In genomic region chr13:41699759-41700158, GRCh38 we compare ENCODE assay signal across 1 cellular context.
TF ChIP-seq lines count a peak whose summit lies in the region.

No MANE protein-coding gene starts in this region.

TF ChIP-seq in HEK293, 187 proteins besides CTCF, POLR2A, EP300 and RAD21 (continued from another document):
- no peak for TF ChIP-seq ZNF280C (tag by site-specific recombination; IDR thresholded peaks at IDR 0.05)
- TF ChIP-seq ZBTB26 (tag by site-specific recombination; optimal IDR thresholded peaks at IDR 0.05), result no peak
- TF ChIP-seq OSR2 (tag by site-specific recombination; IDR thresholded peaks at IDR 0.05), result peak; percentile 53
TF ChIP-seq in HEK293: peak in this region for 3.
